Comparison of ENCODE assay signal across 1 cellular context in the genomic region with DNA sequence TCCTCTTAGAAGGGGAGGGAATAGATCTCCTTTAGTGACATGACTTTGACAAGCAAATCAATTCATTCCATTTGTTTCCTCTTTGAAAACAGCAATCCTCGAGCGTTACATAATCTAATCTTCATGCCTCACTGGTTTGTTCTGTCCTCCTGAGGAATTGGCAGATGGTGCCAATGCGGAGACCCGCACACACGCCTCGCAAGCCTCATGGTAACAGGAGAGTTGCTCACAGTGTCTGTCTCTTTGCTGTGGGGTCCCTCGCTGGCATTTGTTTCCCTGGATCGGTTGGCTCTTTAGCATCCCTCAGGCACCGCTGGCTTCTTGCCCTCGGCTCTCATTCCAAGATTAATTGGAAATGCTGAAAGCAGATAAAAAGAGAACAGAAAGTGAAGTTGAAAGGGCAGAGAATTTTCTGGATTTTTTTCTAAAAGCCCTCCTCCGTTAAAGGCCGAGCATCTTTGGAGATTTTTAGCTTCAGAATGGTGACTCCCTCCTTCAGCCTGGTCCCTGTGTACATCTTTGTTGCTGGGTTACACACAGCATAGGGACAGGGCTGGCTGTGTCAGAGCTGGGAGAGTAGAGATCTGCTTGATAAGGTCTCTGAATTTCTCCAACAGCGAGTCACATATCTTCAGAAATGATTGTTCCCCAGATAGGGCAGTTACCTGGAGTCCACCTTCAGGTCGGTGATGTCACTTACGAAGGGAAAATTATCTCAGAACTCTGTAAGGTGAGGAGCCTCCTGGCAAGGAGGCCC.
TF ChIP-seq lines count a peak whose summit lies in the region.

No MANE protein-coding gene starts in this region.

TF ChIP-seq in K562, 482 proteins besides CTCF, POLR2A, EP300 and RAD21:
- TF ChIP-seq, protein P1, sequence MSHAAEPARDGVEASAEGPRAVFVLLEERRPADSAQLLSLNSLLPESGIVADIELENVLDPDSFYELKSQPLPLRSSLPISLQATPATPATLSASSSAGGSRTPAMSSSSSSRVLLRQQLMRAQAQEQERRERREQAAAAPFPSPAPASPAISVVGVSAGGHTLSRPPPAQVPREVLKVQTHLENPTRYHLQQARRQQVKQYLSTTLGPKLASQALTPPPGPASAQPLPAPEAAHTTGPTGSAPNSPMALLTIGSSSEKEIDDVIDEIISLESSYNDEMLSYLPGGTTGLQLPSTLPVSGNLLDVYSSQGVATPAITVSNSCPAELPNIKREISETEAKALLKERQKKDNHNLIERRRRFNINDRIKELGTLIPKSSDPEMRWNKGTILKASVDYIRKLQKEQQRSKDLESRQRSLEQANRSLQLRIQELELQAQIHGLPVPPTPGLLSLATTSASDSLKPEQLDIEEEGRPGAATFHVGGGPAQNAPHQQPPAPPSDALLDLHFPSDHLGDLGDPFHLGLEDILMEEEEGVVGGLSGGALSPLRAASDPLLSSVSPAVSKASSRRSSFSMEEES (CRISPR knock-in tag; IDR thresholded peaks at IDR 0.05), result no peak
- peak; percentile 77; the same call in 1 of the 2 replicates for TF ChIP-seq FOXJ2 (tag; IDR thresholded peaks at IDR 0.05)
- TF ChIP-seq ZC3H8 (IDR thresholded peaks at IDR 0.05), result no peak
- TF ChIP-seq, protein P2, sequence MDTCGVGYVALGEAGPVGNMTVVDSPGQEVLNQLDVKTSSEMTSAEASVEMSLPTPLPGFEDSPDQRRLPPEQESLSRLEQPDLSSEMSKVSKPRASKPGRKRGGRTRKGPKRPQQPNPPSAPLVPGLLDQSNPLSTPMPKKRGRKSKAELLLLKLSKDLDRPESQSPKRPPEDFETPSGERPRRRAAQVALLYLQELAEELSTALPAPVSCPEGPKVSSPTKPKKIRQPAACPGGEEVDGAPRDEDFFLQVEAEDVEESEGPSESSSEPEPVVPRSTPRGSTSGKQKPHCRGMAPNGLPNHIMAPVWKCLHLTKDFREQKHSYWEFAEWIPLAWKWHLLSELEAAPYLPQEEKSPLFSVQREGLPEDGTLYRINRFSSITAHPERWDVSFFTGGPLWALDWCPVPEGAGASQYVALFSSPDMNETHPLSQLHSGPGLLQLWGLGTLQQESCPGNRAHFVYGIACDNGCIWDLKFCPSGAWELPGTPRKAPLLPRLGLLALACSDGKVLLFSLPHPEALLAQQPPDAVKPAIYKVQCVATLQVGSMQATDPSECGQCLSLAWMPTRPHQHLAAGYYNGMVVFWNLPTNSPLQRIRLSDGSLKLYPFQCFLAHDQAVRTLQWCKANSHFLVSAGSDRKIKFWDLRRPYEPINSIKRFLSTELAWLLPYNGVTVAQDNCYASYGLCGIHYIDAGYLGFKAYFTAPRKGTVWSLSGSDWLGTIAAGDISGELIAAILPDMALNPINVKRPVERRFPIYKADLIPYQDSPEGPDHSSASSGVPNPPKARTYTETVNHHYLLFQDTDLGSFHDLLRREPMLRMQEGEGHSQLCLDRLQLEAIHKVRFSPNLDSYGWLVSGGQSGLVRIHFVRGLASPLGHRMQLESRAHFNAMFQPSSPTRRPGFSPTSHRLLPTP (IDR thresholded peaks at IDR 0.05; ENCODE audit: borderline replicate concordance, extremely low read depth, insufficient read length), result no peak
- TF ChIP-seq HDAC6 (IDR thresholded peaks at IDR 0.05; ENCODE audit: low read depth, low read length), result no peak
- no peak for TF ChIP-seq ZBTB17 (CRISPR knock-in tag; IDR thresholded peaks at IDR 0.05)
- TF ChIP-seq, protein P3, sequence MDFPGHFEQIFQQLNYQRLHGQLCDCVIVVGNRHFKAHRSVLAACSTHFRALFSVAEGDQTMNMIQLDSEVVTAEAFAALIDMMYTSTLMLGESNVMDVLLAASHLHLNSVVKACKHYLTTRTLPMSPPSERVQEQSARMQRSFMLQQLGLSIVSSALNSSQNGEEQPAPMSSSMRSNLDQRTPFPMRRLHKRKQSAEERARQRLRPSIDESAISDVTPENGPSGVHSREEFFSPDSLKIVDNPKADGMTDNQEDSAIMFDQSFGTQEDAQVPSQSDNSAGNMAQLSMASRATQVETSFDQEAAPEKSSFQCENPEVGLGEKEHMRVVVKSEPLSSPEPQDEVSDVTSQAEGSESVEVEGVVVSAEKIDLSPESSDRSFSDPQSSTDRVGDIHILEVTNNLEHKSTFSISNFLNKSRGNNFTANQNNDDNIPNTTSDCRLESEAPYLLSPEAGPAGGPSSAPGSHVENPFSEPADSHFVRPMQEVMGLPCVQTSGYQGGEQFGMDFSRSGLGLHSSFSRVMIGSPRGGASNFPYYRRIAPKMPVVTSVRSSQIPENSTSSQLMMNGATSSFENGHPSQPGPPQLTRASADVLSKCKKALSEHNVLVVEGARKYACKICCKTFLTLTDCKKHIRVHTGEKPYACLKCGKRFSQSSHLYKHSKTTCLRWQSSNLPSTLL (IDR thresholded peaks at IDR 0.05), result no peak
- no peak for TF ChIP-seq MCM2 (IDR thresholded peaks at IDR 0.05; ENCODE audit: low read depth)
